In the genomic region with DNA sequence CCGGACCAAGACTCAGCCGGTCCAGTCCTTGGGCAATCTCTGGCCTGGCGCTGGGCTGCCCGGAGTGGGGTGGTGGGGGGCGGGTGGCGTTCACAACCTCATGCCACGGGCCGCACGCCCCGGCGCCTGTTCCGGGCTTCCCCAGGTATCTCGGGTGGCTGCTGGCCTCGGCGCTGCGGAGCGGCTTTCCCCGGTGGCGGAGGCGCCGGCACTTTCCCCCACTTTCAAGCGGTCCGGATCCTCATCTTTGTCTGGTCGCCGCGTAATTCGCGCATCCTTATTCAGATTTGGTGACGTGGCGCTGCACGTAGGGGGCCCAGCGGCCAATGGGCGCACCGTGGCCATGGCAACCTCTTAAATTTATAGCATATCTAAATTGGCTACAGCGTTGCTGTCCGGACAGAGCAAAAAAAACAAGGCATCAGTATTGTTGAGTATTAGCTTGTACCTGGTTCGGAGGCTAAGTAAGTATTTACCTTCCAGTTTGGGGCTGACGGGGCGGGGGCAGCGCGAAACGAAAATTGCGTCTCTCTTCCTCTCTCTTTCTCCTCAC, we compare ENCODE assay signal across 17 cellular contexts. TPM values are rescaled to one million over a fixed set of nuclear protein-coding genes. Genes with fewer than 3 reads are reported as not detected.
DNase-seq lines count a peak whose midpoint lies in the region; ATAC-seq and TF ChIP-seq lines count a peak whose summit lies in the region.
"Had no signal": no experiment of that assay in that cellular context is flagged by ENCODE, and none has a peak within 500 bp of the region (broad histone marks: within the 10 kb centered on the region; RNA-seq: fewer than 3 reads in every experiment).

LHX5 (minus strand) TSS at position 253 of the 553 bp plus-strand sequence. CDS start 373 bp downstream, outside the sequence.

- intact Hi-C loops in natural killer cell (cut with micrococcal nuclease) = no loop called here

- no peaks in the 10 kb centered on the region for H3K36me3 Mint-ChIP-seq in natural killer cell treated with Interleukin-12 subunit alpha and Interleukin-12 subunit beta and Interleukin-15 and Interleukin-18, amount 100 ng/mL, for 72 hours
- H3K36me3 Mint-ChIP-seq in natural killer cell = no peaks in the 10 kb centered on the region
- H3K36me3 Mint-ChIP-seq in type B pancreatic cell = peaks cover 3% of the 10 kb centered on the region

- no peak within 1 kb of the TSS for H3K4me3 Mint-ChIP-seq in natural killer cell treated with Interleukin-12 subunit alpha and Interleukin-12 subunit beta and Interleukin-15 and Interleukin-18, amount 100 ng/mL, for 72 hours
- H3K4me3 Mint-ChIP-seq in natural killer cell (no peak within 1 kb of the TSS), type B pancreatic cell (peak within 1 kb of the TSS; percentile 47)
- H3K4me3 Mint-ChIP-seq: activated CD4-positive, alpha-beta T cell treated with anti-CD3 and anti-CD28 coated beads, Interleukin-2, amount 10 ng/mL, durations not matched to agents 7 days and 5 days had no signal

- no peak within 1 kb of the TSS for H3K27ac Mint-ChIP-seq in natural killer cell treated with Interleukin-12 subunit alpha and Interleukin-12 subunit beta and Interleukin-15 and Interleukin-18, amount 100 ng/mL, for 72 hours
- no peak within 1 kb of the TSS for H3K27ac Mint-ChIP-seq in natural killer cell
- no peak within 1 kb of the TSS for H3K27ac Mint-ChIP-seq in type B pancreatic cell
- H3K27ac Mint-ChIP-seq: activated CD4-positive, alpha-beta T cell treated with anti-CD3 and anti-CD28 coated beads, Interleukin-2, amount 10 ng/mL, durations not matched to agents 7 days and 5 days had no signal

- peaks cover 31 to 53% of the 10 kb centered on the region in 2 donors for H3K27me3 Mint-ChIP-seq in natural killer cell treated with Interleukin-12 subunit alpha and Interleukin-12 subunit beta and Interleukin-15 and Interleukin-18, amount 100 ng/mL, for 72 hours
- H3K27me3 Mint-ChIP-seq in natural killer cell (ENCODE audit: low read depth in 2 of 2) (peaks cover 60% of the 10 kb centered on the region in 2 donors), type B pancreatic cell (peaks cover 90% of the 10 kb centered on the region)

- DNase-seq in natural killer cell treated with Interleukin-12 subunit alpha and Interleukin-12 subunit beta and Interleukin-15 and Interleukin-18, amount 100 ng/mL, for 72 hours (ENCODE audit: low spot score) = peak; percentile 18
- no peak for DNase-seq in natural killer cell
- peak; percentile 49 to 62 for DNase-seq in NCI-H524 (lab: John Stamatoyannopoulos, UW)
- DNase-seq in foreskin fibroblast = peak; percentile 28 to 54
- DNase-seq in type B pancreatic cell (ENCODE audit: extremely low spot score, unreplicated experiment) = no peak
- no peak for DNase-seq in GF-D8 (lab: John Stamatoyannopoulos, UW)
- no peak for DNase-seq in SW480 (ENCODE audit: low spot score)
- DNase-seq: activated CD4-positive, alpha-beta T cell treated with anti-CD3 and anti-CD28 coated beads, Interleukin-2, amount 10 ng/mL, durations not matched to agents 7 days and 5 days; AML-193; Kasumi-1; left cardiac atrium; SHP77 treated with DMSO at 0.1 percent for 48 hours; stimulated activated naive CD4-positive, alpha-beta T cell treated with Interleukin-2 at 50 U/mL for 16 hours had no signal

- peaks cover 3 to 9% of the 10 kb centered on the region in 2 donors for H3K4me1 Mint-ChIP-seq in natural killer cell treated with Interleukin-12 subunit alpha and Interleukin-12 subunit beta and Interleukin-15 and Interleukin-18, amount 100 ng/mL, for 72 hours (ENCODE audit: low read depth in 2 of 2)
- H3K4me1 Mint-ChIP-seq in natural killer cell (peaks cover 0 to 6% of the 10 kb centered on the region in 2 donors), type B pancreatic cell (ENCODE audit: unreplicated experiment) (no peaks in the 10 kb centered on the region)

- TF ChIP-seq CTCF in natural killer cell (IDR thresholded peaks at IDR 0.05) (no peak), foreskin fibroblast (IDR thresholded peaks at IDR 0.05; ENCODE audit: low read depth, low read length) (no peak), type B pancreatic cell (conservative IDR thresholded peaks at IDR 0.05) (no peak)

- H3K4me3 ChIP-seq in foreskin fibroblast (ENCODE audit: low read depth in 1 of 2, low read length in 2 of 2) = no peak within 1 kb of the TSS
- H3K4me3 ChIP-seq: smooth muscle cell had no signal

- ATAC-seq in natural killer cell treated with Interleukin-12 subunit alpha and Interleukin-12 subunit beta and Interleukin-15 and Interleukin-18, amount 100 ng/mL, for 72 hours = no peak
- ATAC-seq in natural killer cell (no peak), GM21576 (IDR thresholded peaks at IDR 0.05; ENCODE audit: unreplicated experiment) (no peak)
- ATAC-seq: left cardiac atrium had no signal

- H3K9me3 Mint-ChIP-seq in natural killer cell treated with Interleukin-12 subunit alpha and Interleukin-12 subunit beta and Interleukin-15 and Interleukin-18, amount 100 ng/mL, for 72 hours = no peaks in the 10 kb centered on the region
- no peaks in the 10 kb centered on the region for H3K9me3 Mint-ChIP-seq in natural killer cell
- no peaks in the 10 kb centered on the region for H3K9me3 Mint-ChIP-seq in type B pancreatic cell
- H3K9me3 Mint-ChIP-seq: activated CD4-positive, alpha-beta T cell treated with anti-CD3 and anti-CD28 coated beads, Interleukin-2, amount 10 ng/mL, durations not matched to agents 7 days and 5 days had no signal

RNA-seq across cellular contexts. Expression of gene LHX5, which starts in this region (rescaled TPM):
- not detected for total RNA-seq in natural killer cell treated with Interleukin-12 subunit alpha and Interleukin-12 subunit beta and Interleukin-15 and Interleukin-18, amount 100 ng/mL, for 72 hours
- not detected for total RNA-seq in natural killer cell
- total RNA-seq in type B pancreatic cell (ENCODE audit: low replicate concordance) = 0.12 TPM in 1 of 2 replicates, not detected in the other
- total RNA-seq: activated CD4-positive, alpha-beta T cell treated with anti-CD3 and anti-CD28 coated beads, Interleukin-2, amount 10 ng/mL, durations not matched to agents 7 days and 5 days; chondrocyte; left cardiac atrium; smooth muscle cell; urinary bladder had no signal

Comparison
In these comparisons a context has a peak if more than half of its experiments do, and no peak if none do; other contexts are left out.
1. Peak in DNase-seq in natural killer cell treated with Interleukin-12 subunit alpha and Interleukin-12 subunit beta and Interleukin-15 and Interleukin-18, amount 100 ng/mL, for 72 hours; RNA of the gene not detected or under 1 TPM.
2. DNase-seq: peak in NCI-H524 (2 of 2) and foreskin fibroblast (2 of 2); none in natural killer cell (single experiment), type B pancreatic cell (single experiment), GF-D8 (single experiment) and SW480 (single experiment).